7 cellular contexts compared by ENCODE assay signal in genomic region chr11:75859614-75860013, GRCh38.
"Had no signal": no experiment of that assay in that cellular context is flagged by ENCODE, and none has a peak within 500 bp of the region (broad histone marks: within the 10 kb centered on the region; RNA-seq: fewer than 3 reads in every experiment).

No MANE protein-coding gene starts in this region.

- FAIRE-seq: GM12878, GM12891, GM12892, GM18507, GM19239 had no signal

- H3K4me3 ChIP-seq: GM12878 had no signal

- DNase-seq: GDM1, GF-D8 had no signal

- ATAC-seq: GM12878 had no signal
